1 cellular context compared by ENCODE assay signal in genomic region chrX:120357186-120357585, GRCh38.
TF ChIP-seq lines count a peak whose summit lies in the region.

No MANE protein-coding gene starts in this region.

TF ChIP-seq in HepG2, 621 proteins besides CTCF, POLR2A, EP300 and RAD21 (continued from another document):
- no peak for TF ChIP-seq ZBTB4 (CRISPR knock-in tag; IDR thresholded peaks at IDR 0.05; ENCODE audit: borderline replicate concordance)
- no peak for TF ChIP-seq KLF13 (CRISPR knock-in tag; IDR thresholded peaks at IDR 0.05)
- TF ChIP-seq CSRNP2 (CRISPR knock-in tag; conservative IDR thresholded peaks at IDR 0.05; ENCODE audit: low read depth), result no peak
- no peak for TF ChIP-seq NKX3-1 (CRISPR knock-in tag; IDR thresholded peaks at IDR 0.05)
- TF ChIP-seq LBX2 (CRISPR knock-in tag; IDR thresholded peaks at IDR 0.05; ENCODE audit: borderline replicate concordance), result no peak
- TF ChIP-seq GABPA (IDR thresholded peaks at IDR 0.05; ENCODE audit: low read depth, low read length), result no peak
- no peak for TF ChIP-seq GABPA (CRISPR knock-in tag; IDR thresholded peaks at IDR 0.05; ENCODE audit: low read depth)
- no peak for TF ChIP-seq PAWR (CRISPR knock-in tag; IDR thresholded peaks at IDR 0.05; ENCODE audit: borderline replicate concordance)
- TF ChIP-seq NFE2 (CRISPR knock-in tag; IDR thresholded peaks at IDR 0.05), result no peak
- TF ChIP-seq DRAP1 (CRISPR knock-in tag; IDR thresholded peaks at IDR 0.05), result no peak
- no peak for TF ChIP-seq ZNF530 (CRISPR knock-in tag; IDR thresholded peaks at IDR 0.05; ENCODE audit: low read depth)
- no peak for TF ChIP-seq SCMH1 (CRISPR knock-in tag; IDR thresholded peaks at IDR 0.05; ENCODE audit: borderline replicate concordance)
- TF ChIP-seq ZNF496 (CRISPR knock-in tag; IDR thresholded peaks at IDR 0.05; ENCODE audit: insufficient replicate concordance), result no peak
- TF ChIP-seq ZNF343 (CRISPR knock-in tag; IDR thresholded peaks at IDR 0.05), result no peak
- TF ChIP-seq ZNF609 (CRISPR knock-in tag; IDR thresholded peaks at IDR 0.05; ENCODE audit: borderline replicate concordance), result no peak
